ENCODE assay signal across 8 cellular contexts in genomic region chr16:24504467-24505345, GRCh38. TPM values are rescaled to one million over a fixed set of nuclear protein-coding genes. Genes with fewer than 3 reads are reported as not detected.
A peak's percentile ranks its signal among the peaks of the same experiment; 100 is the strongest.
DNase-seq lines count a peak whose midpoint lies in the region; ATAC-seq and TF ChIP-seq lines count a peak whose summit lies in the region.

No MANE protein-coding gene starts in this region.

- H3K9me3 Mint-ChIP-seq in CD4-positive, alpha-beta T cell: no peaks in the 10 kb centered on the region

- no peak overlapping the region for H3K27ac Mint-ChIP-seq in CD4-positive, alpha-beta T cell

- H3K4me3 ChIP-seq in cardiac fibroblast (replicated peaks in 1 of 2; ENCODE audit: low read depth in 2 of 2, low read length in 2 of 2): no peak overlapping the region

- H3K36me3 Mint-ChIP-seq in CD4-positive, alpha-beta T cell (ENCODE audit: low read depth): no peaks in the 10 kb centered on the region

- DNase-seq in CD4-positive, alpha-beta T cell: peak; percentile 18 to 47 (median 28)
- DNase-seq in NCI-H2107 (lab: John Stamatoyannopoulos, UW) (peak; percentile 53), cardiac fibroblast (ENCODE audit: low read depth in 2 of 2) (peak; percentile 75 to 76), left kidney (ENCODE audit: low read depth, low spot score) (peak; percentile 82)
- DNase-seq in activated CD4-positive, CD25-positive, alpha-beta regulatory T cell (lab: John Stamatoyannopoulos, UW): peak in 3 of 4 experiments; percentile 5 to 22 (median 20)
- DNase-seq in stimulated activated CD4-positive, alpha-beta T cell treated with anti-CD3 and anti-CD28 coated beads, TNF-alpha, amount 100 ng/mL, for 1 hour (ENCODE audit: low read depth in 3 of 3, low spot score in 1 of 3): peak in 2 of 3 donors; percentile 13 to 18

- no peaks in the 10 kb centered on the region for H3K9me3 ChIP-seq in CD4-positive, alpha-beta T cell (ENCODE audit: control insufficient read depth, low read length)

- H3K4me3 Mint-ChIP-seq in CD4-positive, alpha-beta T cell: no peak overlapping the region

- intact Hi-C loops in CD4-positive, alpha-beta T cell (cut with DNase I, micrococcal nuclease): loop anchor here (2.0 to 5.0 kb wide), 4 partner anchors 462 to 770 kb away; no protein-coding TSS in a partner anchor

- peak; percentile 71 for TF ChIP-seq CTCF in CD4-positive, alpha-beta T cell (IDR thresholded peaks at IDR 0.05)
- TF ChIP-seq CTCF in cardiac fibroblast (IDR thresholded peaks at IDR 0.05; ENCODE audit: low read depth, low read length): peak; percentile 73

- no peaks in the 10 kb centered on the region for H3K27me3 ChIP-seq in CD4-positive, alpha-beta T cell (ENCODE audit: control insufficient read depth, insufficient read depth, low read length)

- H3K4me1 Mint-ChIP-seq in CD4-positive, alpha-beta T cell (ENCODE audit: low read depth): no peaks in the 10 kb centered on the region

- H3K27me3 Mint-ChIP-seq in CD4-positive, alpha-beta T cell: peaks cover 24% of the 10 kb centered on the region

- POLR2A ChIA-PET in CD4-positive, alpha-beta T cell (lab: Charles Lee): no interaction called here

- CTCF ChIA-PET in CD4-positive, alpha-beta T cell (lab: Charles Lee): interaction anchor here (1.0 to 2.3 kb wide), 7 partner anchors 9 to 434 kb away, joined by 3 to 7 read pairs (median 3); no protein-coding TSS in a partner anchor

- no peak overlapping the region for H3K27ac ChIP-seq in CD4-positive, alpha-beta T cell (ENCODE audit: low read depth, low read length)

- peak; percentile 81 for ATAC-seq in CD4-positive, alpha-beta T cell (ENCODE audit: poor library complexity)
- ATAC-seq in GM21619 (IDR thresholded peaks at IDR 0.05; ENCODE audit: unreplicated experiment) (peak; percentile 65), HG03460 (IDR thresholded peaks at IDR 0.05; ENCODE audit: unreplicated experiment) (no peak)

RNA-seq across cellular contexts. Expression of gene RBBP6, which starts 34.7 kb away (rescaled TPM):
- 100 to 1,000 TPM; 178 TPM for total RNA-seq in CD4-positive, alpha-beta T cell

Comparison
In these comparisons a context has a peak if more than half of its experiments do, and no peak if none do; other contexts are left out.
1. DNase-seq: peak in every context shown above with its lines; median percentile 82 in left kidney; 76 in cardiac fibroblast; 53 in NCI-H2107; 28 in CD4-positive, alpha-beta T cell; 20 in activated CD4-positive, CD25-positive, alpha-beta regulatory T cell; 16 in stimulated activated CD4-positive, alpha-beta T cell treated with anti-CD3 and anti-CD28 coated beads, TNF-alpha, amount 100 ng/mL, for 1 hour.